ENCODE assay signal across 19 cellular contexts in genomic region chr4:15714616-15715015, GRCh38. TPM values are rescaled to one million over a fixed set of nuclear protein-coding genes. Genes with fewer than 3 reads are reported as not detected.
DNase-seq lines count a peak whose midpoint lies in the region; ATAC-seq, FAIRE-seq and TF ChIP-seq lines count a peak whose summit lies in the region.
"Had no signal": no experiment of that assay in that cellular context is flagged by ENCODE, and none has a peak within 500 bp of the region (broad histone marks: within the 10 kb centered on the region; RNA-seq: fewer than 3 reads in every experiment).

No MANE protein-coding gene starts in this region.

- BruUV-seq in HepG2 (replicated peaks; lab: Mats Ljungman, UMichigan), result no TSS peak

- no peak overlapping the region for H2AFZ ChIP-seq in HepG2 (ENCODE audit: low read length)
- H2AFZ ChIP-seq: neural progenitor cell had no signal

- intact Hi-C loops in HepG2 (cut with micrococcal nuclease; ENCODE audit: unreplicated experiment), result no loop called here
- intact Hi-C loops in right lobe of liver (cut with DNase I), result no loop called here
- intact Hi-C loops in body of pancreas (cut with DNase I), result no loop called here
- intact Hi-C loops in right cardiac atrium (cut with DNase I), result no loop called here
- intact Hi-C loops in aorta (cut with DNase I), result no loop called here

- H3K4me3 ChIP-seq in HepG2 (replicated peaks in 1 of 3; ENCODE audit: insufficient read depth in 1 of 3, low read depth in 2 of 3, low read length in 3 of 3) (no peak overlapping the region), right lobe of liver (no peak overlapping the region), body of pancreas (no peak overlapping the region), right cardiac atrium (ENCODE audit: low read length) (no peak overlapping the region), aorta (ENCODE audit: low read length in 2 of 2) (no peak overlapping the region)
- H3K4me3 ChIP-seq: coronary artery, gastroesophageal sphincter, neural progenitor cell, SK-N-MC, stomach had no signal

- no peak overlapping the region for H3K27ac Mint-ChIP-seq in immature natural killer cell
- H3K27ac Mint-ChIP-seq: CD4-positive, alpha-beta T cell; neural progenitor cell had no signal

- no peaks in the 10 kb centered on the region for H4K20me1 ChIP-seq in HepG2 (ENCODE audit: insufficient read depth, low read length)

- CTCF ChIA-PET in HepG2 (lab: Yijun Ruan, JAX; ENCODE audit: low intra/inter-chr PET ratio, low total read pairs), result no interaction called here

- 49% methylated on average over 5 of the region's 5 CpGs for WGBS in HepG2 (ENCODE audit: low lambda C conversion rate)
- 54% methylated on average over 5 of the region's 5 CpGs for WGBS in right lobe of liver (ENCODE audit: insufficient coverage, low coverage, low lambda C conversion rate, missing lambda C conversion rate)
- 55 to 59% methylated on average over 5 of the region's 5 CpGs for WGBS in body of pancreas, 2 donors
- 50% methylated on average over 5 of the region's 5 CpGs for WGBS in right cardiac atrium
- 38 to 40% methylated on average over 5 of the region's 5 CpGs for WGBS in aorta, 2 donors

- H3K9ac ChIP-seq in HepG2 (ENCODE audit: insufficient read depth, low read depth, low read length), result no peak overlapping the region
- H3K9ac ChIP-seq: neural progenitor cell had no signal

- H3K4me2 ChIP-seq in HepG2 (ENCODE audit: low read depth, low read length), result no peak overlapping the region
- H3K4me2 ChIP-seq: neural progenitor cell had no signal

- no peak for DNase-seq in HepG2 (ENCODE audit: low spot score)
- DNase-seq in right lobe of liver, result no peak
- DNase-seq in body of pancreas, result no peak
- peak in 2 of 3 donors; percentile 39 to 56 for DNase-seq in right cardiac atrium
- no peak for DNase-seq in aorta
- DNase-seq in immature natural killer cell, result no peak
- DNase-seq in inferior parietal cortex (ENCODE audit: extremely low spot score), result no peak
- DNase-seq: CD4-positive, alpha-beta T cell; NCI-H2081; NCI-H510A treated with DMSO at 0.1 percent for 48 hours; PC-3; stimulated activated CD4-positive, alpha-beta T cell treated with anti-CD3 and anti-CD28 coated beads, Interleukin-1b, Interleukin-23, amount 100 ng/mL, for 48 hours; stomach had no signal

- TF ChIP-seq CTCF in HepG2 (CRISPR knock-in tag; IDR thresholded peaks at IDR 0.05) (no peak), right lobe of liver (IDR thresholded peaks at IDR 0.05) (no peak), body of pancreas (IDR thresholded peaks at IDR 0.05) (no peak)

- peaks cover 13% of the 10 kb centered on the region for H3K4me1 ChIP-seq in HepG2 (ENCODE audit: insufficient read depth, low read length)
- H3K4me1 ChIP-seq in right lobe of liver, result no peaks in the 10 kb centered on the region
- no peaks in the 10 kb centered on the region for H3K4me1 ChIP-seq in body of pancreas
- no peaks in the 10 kb centered on the region for H3K4me1 ChIP-seq in right cardiac atrium (ENCODE audit: control insufficient read depth, insufficient read depth, low read length)
- H3K4me1 ChIP-seq in aorta (ENCODE audit: control insufficient read depth in 1 of 2, insufficient read depth in 2 of 2, low read length in 2 of 2), result peaks cover 2 to 4% of the 10 kb centered on the region in 2 donors

- POLR2A ChIA-PET in HepG2 (lab: Yijun Ruan, JAX), result no interaction called here

- H3K36me3 Mint-ChIP-seq in immature natural killer cell, result no peaks in the 10 kb centered on the region
- H3K36me3 Mint-ChIP-seq: neural progenitor cell had no signal

- H3K4me3 Mint-ChIP-seq in immature natural killer cell, result peak overlapping the region in 1 of 5 donors; percentile 27
- H3K4me3 Mint-ChIP-seq: CD4-positive, alpha-beta T cell; neural progenitor cell had no signal

- ATAC-seq in HepG2 (no peak), right lobe of liver (no peak), body of pancreas (peak; percentile 15), right cardiac atrium (peak; percentile 65 to 86), aorta (ENCODE audit: low FRiP score) (peak; percentile 11), HG03565 (IDR thresholded peaks at IDR 0.05; ENCODE audit: unreplicated experiment) (no peak)
- ATAC-seq: gastroesophageal sphincter, PC-3 had no signal

- in situ Hi-C loops in HepG2 (cut with HindIII; ENCODE audit: extremely low pct_ligation_motif_present, low pct_unique_long_range_greater_than_20kb), result no loop called here

- FAIRE-seq in HepG2 (lab: Jason Lieb, UNC), result no peak
- FAIRE-seq: A204.1 had no signal

- no peak overlapping the region for H3K27ac ChIP-seq in HepG2 (ENCODE audit: extremely low read length, insufficient read depth, low read length)
- H3K27ac ChIP-seq in right lobe of liver, result no peak overlapping the region
- H3K27ac ChIP-seq in body of pancreas, result no peak overlapping the region
- H3K27ac ChIP-seq in right cardiac atrium (ENCODE audit: low read length), result no peak overlapping the region
- no peak overlapping the region for H3K27ac ChIP-seq in aorta (ENCODE audit: low read depth in 1 of 2, low read length in 2 of 2)
- H3K27ac ChIP-seq: coronary artery, gastroesophageal sphincter, neural progenitor cell, SK-N-MC, stomach had no signal

- no peaks in the 10 kb centered on the region for H3K27me3 Mint-ChIP-seq in immature natural killer cell (ENCODE audit: low read depth in 3 of 3)
- H3K27me3 Mint-ChIP-seq: CD4-positive, alpha-beta T cell had no signal

- no peak for TF ChIP-seq RAD21 in HepG2 (CRISPR knock-in tag; IDR thresholded peaks at IDR 0.05)

- TF ChIP-seq EP300 in HepG2 (IDR thresholded peaks at IDR 0.05; ENCODE audit: low read depth in 2 of 2, low read length in 2 of 2), result no peak
- TF ChIP-seq EP300 in HepG2 (CRISPR knock-in tag; IDR thresholded peaks at IDR 0.05; ENCODE audit: borderline replicate concordance), result no peak

- TF ChIP-seq POLR2A in HepG2 (IDR thresholded peaks at IDR 0.05; ENCODE audit: insufficient read depth in 1 of 2, low read depth in 2 of 2, low read length in 2 of 2) (no peak), right lobe of liver (IDR thresholded peaks at IDR 0.05) (no peak), body of pancreas (IDR thresholded peaks at IDR 0.05) (no peak)

- H3K27me3 ChIP-seq in HepG2 (ENCODE audit: control insufficient read depth in 1 of 2, insufficient read depth in 2 of 2, low read length in 2 of 2), result no peaks in the 10 kb centered on the region
- H3K27me3 ChIP-seq in right lobe of liver, result no peaks in the 10 kb centered on the region
- no peaks in the 10 kb centered on the region for H3K27me3 ChIP-seq in body of pancreas
- no peaks in the 10 kb centered on the region for H3K27me3 ChIP-seq in right cardiac atrium (ENCODE audit: control insufficient read depth, insufficient read depth)
- no peaks in the 10 kb centered on the region for H3K27me3 ChIP-seq in aorta (ENCODE audit: control insufficient read depth in 1 of 2, insufficient read depth in 2 of 2, low read length in 1 of 2)
- H3K27me3 ChIP-seq: gastroesophageal sphincter, neural progenitor cell, stomach had no signal

- no peaks in the 10 kb centered on the region for H3K36me3 ChIP-seq in HepG2 (replicated peaks in 1 of 2; ENCODE audit: control insufficient read depth in 1 of 2, insufficient read depth in 2 of 2, low read length in 2 of 2)
- no peaks in the 10 kb centered on the region for H3K36me3 ChIP-seq in right lobe of liver
- no peaks in the 10 kb centered on the region for H3K36me3 ChIP-seq in body of pancreas (replicated peaks in 1 of 2; ENCODE audit: insufficient read depth in 1 of 2, low read depth in 2 of 2)
- H3K36me3 ChIP-seq in aorta (ENCODE audit: control insufficient read depth in 1 of 2, insufficient read depth in 2 of 2, low read length in 1 of 2), result no peaks in the 10 kb centered on the region
- H3K36me3 ChIP-seq: gastroesophageal sphincter, neural progenitor cell, stomach had no signal

- H3K4me1 Mint-ChIP-seq in immature natural killer cell, result peaks cover 5 to 6% of the 10 kb centered on the region in 2 donors
- H3K4me1 Mint-ChIP-seq: neural progenitor cell had no signal

- no peaks in the 10 kb centered on the region for H3K79me2 ChIP-seq in HepG2 (ENCODE audit: insufficient read depth, low read length)

- H3K9me3 Mint-ChIP-seq in immature natural killer cell, result no peaks in the 10 kb centered on the region
- H3K9me3 Mint-ChIP-seq: CD4-positive, alpha-beta T cell; neural progenitor cell had no signal

- H3K9me3 ChIP-seq in HepG2 (ENCODE audit: low read length) (no peaks in the 10 kb centered on the region), right lobe of liver (no peaks in the 10 kb centered on the region), body of pancreas (no peaks in the 10 kb centered on the region), right cardiac atrium (ENCODE audit: control insufficient read depth, low read length) (no peaks in the 10 kb centered on the region), aorta (ENCODE audit: control insufficient read depth, low read length) (no peaks in the 10 kb centered on the region)
- H3K9me3 ChIP-seq: gastroesophageal sphincter, stomach had no signal

RNA-seq across cellular contexts. Expression of gene BST1, which starts 11.8 kb away (rescaled TPM):
- total RNA-seq in HepG2 (2016; rRNA removed; fragmentation: Illumina TruSeq; extraction: Trizol), result 0.22 and 0.49 TPM in 2 replicates
- total RNA-seq in HepG2 (2016; cell fraction: cytosol; rRNA removed; fragmentation: Illumina TruSeq; extraction: Trizol; ENCODE audit: low read depth), result 0.30 and 0.62 TPM in 2 replicates
- 0.12 and 0.26 TPM in 2 replicates for total RNA-seq in HepG2 (2016; cell fraction: insoluble cytoplasmic fraction; rRNA removed; fragmentation: Illumina TruSeq; extraction: Trizol)
- 0.53 and 0.83 TPM in 2 replicates for total RNA-seq in HepG2 (2016; cell fraction: membrane; rRNA removed; fragmentation: Illumina TruSeq; extraction: Trizol)
- total RNA-seq in HepG2 (2016; cell fraction: nucleus; rRNA removed; fragmentation: Illumina TruSeq; extraction: Trizol), result not detected in 2 replicates
- 0.09 and 0.10 TPM in 2 replicates for polyA plus RNA-seq in HepG2 (2011; rRNA removed)
- 0.15 and 0.23 TPM in 2 replicates for polyA plus RNA-seq in HepG2 (2011; cell fraction: cytosol; rRNA removed)
- not detected in 2 replicates for polyA plus RNA-seq in HepG2 (2011; cell fraction: nucleus; rRNA removed)
- 0.16 and 0.30 TPM in 2 replicates for polyA plus RNA-seq in HepG2 (2012)
- polyA plus RNA-seq in HepG2 (2016; cell fraction: cytosol; fragmentation: Illumina TruSeq; extraction: Trizol; ENCODE audit: low read depth), result 0.53 and 0.61 TPM in 2 replicates
- polyA plus RNA-seq in HepG2 (2016; cell fraction: insoluble cytoplasmic fraction; fragmentation: Illumina TruSeq; extraction: Trizol; ENCODE audit: low read depth), result 0.44 TPM in 1 of 2 replicates, not detected in the other
- 0.40 and 0.46 TPM in 2 replicates for polyA plus RNA-seq in HepG2 (2016; cell fraction: membrane; fragmentation: Illumina TruSeq; extraction: Trizol; ENCODE audit: low read depth)
- polyA plus RNA-seq in HepG2 (2016; cell fraction: nucleus; fragmentation: Illumina TruSeq; extraction: Trizol; ENCODE audit: insufficient read depth, low read depth), result 0.23 TPM in 1 of 2 replicates, not detected in the other
- polyA minus RNA-seq in HepG2 (2011; rRNA and poly(A)+ RNA removed; ENCODE audit: low replicate concordance), result not detected in 2 replicates
- not detected in 2 replicates for polyA minus RNA-seq in HepG2 (2011; cell fraction: cytosol; rRNA and poly(A)+ RNA removed)
- 0.26 and 0.37 TPM in 2 replicates for polyA minus RNA-seq in HepG2 (2011; cell fraction: nucleus; rRNA and poly(A)+ RNA removed)
- 1 to 10 TPM; 2.7 to 5.3 (median 4.3) TPM for total RNA-seq in right lobe of liver
- 1 to 10 TPM in 1 of 2 donors, under 1 TPM in 1; 0.99 to 1.6 TPM for total RNA-seq in body of pancreas
- total RNA-seq in right cardiac atrium, result 10 to 100 TPM in 1 of 4 donors, 1 to 10 TPM in 3; 6.3 to 10.9 (median 8.2) TPM
- polyA plus RNA-seq in right cardiac atrium, result 9.8 TPM
- total RNA-seq in aorta, result 10 to 100 TPM in 1 of 2 donors, 1 to 10 TPM in 1; 9.3 to 13.7 TPM
- polyA plus RNA-seq in aorta, result 10 to 100 TPM in 1 of 2 donors, 1 to 10 TPM in 1; 4.6 to 18.5 TPM
- 1 to 10 TPM in 2 of 3 donors, under 1 TPM in 1; 0.78 to 2.0 (median 1.1) TPM for polyA plus RNA-seq in immature natural killer cell

RNA-seq across cellular contexts. Expression of gene FAM200B, which starts 33.0 kb away (rescaled TPM):
- total RNA-seq in HepG2 (2016; rRNA removed; fragmentation: Illumina TruSeq; extraction: Trizol) (41.8 and 48.4 TPM in 2 replicates), right lobe of liver (10 to 100 TPM; 11.8 to 20.9 (median 16.7) TPM), body of pancreas (10 to 100 TPM; 15.6 to 20.8 TPM), right cardiac atrium (10 to 100 TPM; 32.6 to 40.9 (median 35.0) TPM), aorta (10 to 100 TPM; 23.0 to 35.6 TPM)
- 187 and 205 TPM in 2 replicates for total RNA-seq in HepG2 (2016; cell fraction: cytosol; rRNA removed; fragmentation: Illumina TruSeq; extraction: Trizol; ENCODE audit: low read depth)
- 40.1 and 43.4 TPM in 2 replicates for total RNA-seq in HepG2 (2016; cell fraction: insoluble cytoplasmic fraction; rRNA removed; fragmentation: Illumina TruSeq; extraction: Trizol)
- total RNA-seq in HepG2 (2016; cell fraction: membrane; rRNA removed; fragmentation: Illumina TruSeq; extraction: Trizol), result 125 and 136 TPM in 2 replicates
- total RNA-seq in HepG2 (2016; cell fraction: nucleus; rRNA removed; fragmentation: Illumina TruSeq; extraction: Trizol), result 24.8 and 29.3 TPM in 2 replicates
- polyA plus RNA-seq in HepG2 (2011; rRNA removed) (24.4 and 25.6 TPM in 2 replicates), right cardiac atrium (60.3 TPM), aorta (100 to 1,000 TPM in 1 of 2 donors, 10 to 100 TPM in 1; 42.2 to 116 TPM), immature natural killer cell (10 to 100 TPM; 47.9 to 58.3 (median 50.2) TPM)
- 17.3 and 24.8 TPM in 2 replicates for polyA plus RNA-seq in HepG2 (2011; cell fraction: cytosol; rRNA removed)
- 12.5 and 18.9 TPM in 2 replicates for polyA plus RNA-seq in HepG2 (2011; cell fraction: nucleus; rRNA removed)
- polyA plus RNA-seq in HepG2 (2012), result 37.2 and 53.0 TPM in 2 replicates
- 277 and 328 TPM in 2 replicates for polyA plus RNA-seq in HepG2 (2016; cell fraction: cytosol; fragmentation: Illumina TruSeq; extraction: Trizol; ENCODE audit: low read depth)
- polyA plus RNA-seq in HepG2 (2016; cell fraction: insoluble cytoplasmic fraction; fragmentation: Illumina TruSeq; extraction: Trizol; ENCODE audit: low read depth), result 44.1 and 47.5 TPM in 2 replicates
- polyA plus RNA-seq in HepG2 (2016; cell fraction: membrane; fragmentation: Illumina TruSeq; extraction: Trizol; ENCODE audit: low read depth), result 136 and 146 TPM in 2 replicates
- 41.1 and 41.9 TPM in 2 replicates for polyA plus RNA-seq in HepG2 (2016; cell fraction: nucleus; fragmentation: Illumina TruSeq; extraction: Trizol; ENCODE audit: insufficient read depth, low read depth)
- polyA minus RNA-seq in HepG2 (2011; rRNA and poly(A)+ RNA removed; ENCODE audit: low replicate concordance), result 1.9 and 3.1 TPM in 2 replicates
- polyA minus RNA-seq in HepG2 (2011; cell fraction: cytosol; rRNA and poly(A)+ RNA removed), result 10.3 and 11.5 TPM in 2 replicates
- polyA minus RNA-seq in HepG2 (2011; cell fraction: nucleus; rRNA and poly(A)+ RNA removed), result 17.9 and 23.9 TPM in 2 replicates

RNA-seq across cellular contexts. Expression of gene FBXL5, which starts 59.5 kb away (rescaled TPM):
- total RNA-seq in HepG2 (2016; rRNA removed; fragmentation: Illumina TruSeq; extraction: Trizol) (45.3 and 53.4 TPM in 2 replicates), right lobe of liver (10 to 100 TPM; 38.3 to 59.5 (median 46.8) TPM), body of pancreas (10 to 100 TPM; 52.4 to 56.0 TPM), right cardiac atrium (10 to 100 TPM; 80.8 to 90.1 (median 88.3) TPM), aorta (10 to 100 TPM; 69.3 to 81.1 TPM)
- 63.0 and 88.0 TPM in 2 replicates for total RNA-seq in HepG2 (2016; cell fraction: cytosol; rRNA removed; fragmentation: Illumina TruSeq; extraction: Trizol; ENCODE audit: low read depth)
- total RNA-seq in HepG2 (2016; cell fraction: insoluble cytoplasmic fraction; rRNA removed; fragmentation: Illumina TruSeq; extraction: Trizol), result 47.1 and 56.1 TPM in 2 replicates
- total RNA-seq in HepG2 (2016; cell fraction: membrane; rRNA removed; fragmentation: Illumina TruSeq; extraction: Trizol), result 73.4 and 79.1 TPM in 2 replicates
- total RNA-seq in HepG2 (2016; cell fraction: nucleus; rRNA removed; fragmentation: Illumina TruSeq; extraction: Trizol), result 47.7 and 52.7 TPM in 2 replicates
- polyA plus RNA-seq in HepG2 (2011; rRNA removed) (17.4 TPM in 2 replicates), right cardiac atrium (52.8 TPM), aorta (10 to 100 TPM; 71.6 to 77.9 TPM), immature natural killer cell (100 to 1,000 TPM; 116 to 249 (median 125) TPM)
- polyA plus RNA-seq in HepG2 (2011; cell fraction: cytosol; rRNA removed), result 7.7 and 12.9 TPM in 2 replicates
- 9.5 and 10.5 TPM in 2 replicates for polyA plus RNA-seq in HepG2 (2011; cell fraction: nucleus; rRNA removed)
- 13.5 and 18.2 TPM in 2 replicates for polyA plus RNA-seq in HepG2 (2012)
- 78.1 and 98.5 TPM in 2 replicates for polyA plus RNA-seq in HepG2 (2016; cell fraction: cytosol; fragmentation: Illumina TruSeq; extraction: Trizol; ENCODE audit: low read depth)
- polyA plus RNA-seq in HepG2 (2016; cell fraction: insoluble cytoplasmic fraction; fragmentation: Illumina TruSeq; extraction: Trizol; ENCODE audit: low read depth), result 41.7 and 43.3 TPM in 2 replicates
- polyA plus RNA-seq in HepG2 (2016; cell fraction: membrane; fragmentation: Illumina TruSeq; extraction: Trizol; ENCODE audit: low read depth), result 55.3 and 67.3 TPM in 2 replicates
- polyA plus RNA-seq in HepG2 (2016; cell fraction: nucleus; fragmentation: Illumina TruSeq; extraction: Trizol; ENCODE audit: insufficient read depth, low read depth), result 34.6 and 35.2 TPM in 2 replicates
- 21.9 and 32.7 TPM in 2 replicates for polyA minus RNA-seq in HepG2 (2011; rRNA and poly(A)+ RNA removed; ENCODE audit: low replicate concordance)
- 17.7 and 18.2 TPM in 2 replicates for polyA minus RNA-seq in HepG2 (2011; cell fraction: cytosol; rRNA and poly(A)+ RNA removed)
- 93.9 and 97.2 TPM in 2 replicates for polyA minus RNA-seq in HepG2 (2011; cell fraction: nucleus; rRNA and poly(A)+ RNA removed)

Comparison
In these comparisons a context has a peak if more than half of its experiments do, and no peak if none do; other contexts are left out.
1. ATAC-seq: peak in body of pancreas (single experiment), right cardiac atrium (2 of 2) and aorta (single experiment); none in HepG2 (single experiment), right lobe of liver (0 of 4) and HG03565 (single experiment).
2. DNase-seq: peak in right cardiac atrium (2 of 3); none in HepG2 (single experiment), right lobe of liver (0 of 3), body of pancreas (0 of 4), aorta (0 of 2), immature natural killer cell (0 of 3) and inferior parietal cortex (single experiment).